Comparison of ENCODE assay signal across 8 cellular contexts in genomic region chr7:28298870-28299484, GRCh38.
A peak's percentile ranks its signal among the peaks of the same experiment; 100 is the strongest.
DNase-seq lines count a peak whose midpoint lies in the region; ATAC-seq and TF ChIP-seq lines count a peak whose summit lies in the region.

No MANE protein-coding gene starts in this region.

- H3K9me3 Mint-ChIP-seq in endothelial cell (ENCODE audit: unreplicated experiment) = no peaks in the 10 kb centered on the region

- H3K4me3 ChIP-seq in AG04449 (ENCODE audit: low read depth, low read length) = no peak overlapping the region

- H3K27me3 Mint-ChIP-seq in endothelial cell (ENCODE audit: unreplicated experiment) = no peaks in the 10 kb centered on the region

- DNase-seq in AG04449 (ENCODE audit: low read depth, low spot score) = no peak
- peak; percentile 55 for DNase-seq in HS-5 (ENCODE audit: low read depth)
- peak; percentile 26 for DNase-seq in OCI-M1 (lab: John Stamatoyannopoulos, UW)
- DNase-seq in endothelial cell (ENCODE audit: low spot score) = peak; percentile 52
- peak; percentile 89 for DNase-seq in myocyte (ENCODE audit: low read depth)
- DNase-seq in activated CD8-positive, alpha-beta memory T cell treated with anti-CD3 and anti-CD28 coated beads, Interleukin-2, amount 50 U/mL, for 48 hours = no peak

- peaks cover 2% of the 10 kb centered on the region for H3K4me1 Mint-ChIP-seq in endothelial cell (ENCODE audit: unreplicated experiment)

- H3K27ac Mint-ChIP-seq in endothelial cell (ENCODE audit: unreplicated experiment) = no peak overlapping the region

- POLR2A ChIA-PET in AG04449 (lab: Yijun Ruan, JAX) = interaction anchor here (0.6 kb wide), 1 partner anchor 55 kb away, joined by 3 read pairs; no protein-coding TSS in a partner anchor

- no peaks in the 10 kb centered on the region for H3K36me3 Mint-ChIP-seq in endothelial cell (ENCODE audit: low read depth, unreplicated experiment)

- no peak overlapping the region for H3K4me3 Mint-ChIP-seq in endothelial cell (ENCODE audit: unreplicated experiment)

- ATAC-seq in GM18867 (IDR thresholded peaks at IDR 0.05; ENCODE audit: unreplicated experiment) (no peak), HG02970 (IDR thresholded peaks at IDR 0.05; ENCODE audit: low FRiP score, unreplicated experiment) (no peak)

- TF ChIP-seq CTCF in AG04449 (IDR thresholded peaks at IDR 0.05; ENCODE audit: insufficient read depth, low read length, missing control alignments) = peak; percentile 52
- no peak for TF ChIP-seq CTCF in endothelial cell (IDR thresholded peaks at IDR 0.05; ENCODE audit: unreplicated experiment)

- CTCF ChIA-PET in AG04449 (lab: Yijun Ruan, JAX) = interaction anchor here (0.6 to 3.8 kb wide), 28 partner anchors 9 to 1110 kb away, joined by 3 to 17 read pairs (median 4); no protein-coding TSS in a partner anchor

Comparison
In these comparisons a context has a peak if more than half of its experiments do, and no peak if none do; other contexts are left out.
1. DNase-seq: peak in HS-5 (single experiment), OCI-M1 (single experiment), endothelial cell (single experiment) and myocyte (single experiment); none in AG04449 (single experiment) and activated CD8-positive, alpha-beta memory T cell treated with anti-CD3 and anti-CD28 coated beads, Interleukin-2, amount 50 U/mL, for 48 hours (single experiment).